Comparison of ENCODE assay signal across 24 cellular contexts in genomic region chr7:159036916-159037605, GRCh38.
DNase-seq lines count a peak whose midpoint lies in the region; ATAC-seq and TF ChIP-seq lines count a peak whose summit lies in the region.
"Had no signal": no experiment of that assay in that cellular context is flagged by ENCODE, and none has a peak within 500 bp of the region (broad histone marks: within the 10 kb centered on the region; RNA-seq: fewer than 3 reads in every experiment).

No MANE protein-coding gene starts in this region.

- no peaks in the 10 kb centered on the region for H3K4me1 ChIP-seq in H9 (ENCODE audit: insufficient read depth, low read length)
- H3K4me1 ChIP-seq: upper lobe of left lung had no signal

- no peak overlapping the region for H4K8ac ChIP-seq in H9 (replicated peaks; ENCODE audit: insufficient read length, low read depth, low read length)

- TF ChIP-seq CTCF in H9 (conservative IDR thresholded peaks at IDR 0.05): no peak
- TF ChIP-seq CTCF in osteocyte (IDR thresholded peaks at IDR 0.05): no peak

- no peak overlapping the region for H3K27ac ChIP-seq in H9 (ENCODE audit: insufficient read length, low read depth, low read length)
- H3K27ac ChIP-seq: C4-2B, coronary artery, gastroesophageal sphincter, psoas muscle, upper lobe of left lung had no signal

- peaks cover 3 to 6% of the 10 kb centered on the region in 2 experiments; a peak in 4 of 5 replicates for H3K9me3 Mint-ChIP-seq in H9
- no peaks in the 10 kb centered on the region for H3K9me3 Mint-ChIP-seq in osteocyte (ENCODE audit: unreplicated experiment)
- H3K9me3 Mint-ChIP-seq: activated CD4-positive, alpha-beta T cell treated with anti-CD3 and anti-CD28 coated beads, Interleukin-2, amount 10 ng/mL, durations not matched to agents 24 days and 14 days; activated naive CD8-positive, alpha-beta T cell treated with anti-CD3 and anti-CD28 coated beads, Interleukin-2, amount 10 ng/mL, durations not matched to agents 7 days and 5 days; activated T-cell treated with anti-CD3 and anti-CD28 coated beads, Interleukin-2, amount 50 U/mL, for 4 hours; natural killer cell had no signal

- no peak overlapping the region for H2BK120ac ChIP-seq in H9 (ENCODE audit: low read depth, low read length, poor library complexity, severe bottlenecking)

- H3K79me1 ChIP-seq in H9 (ENCODE audit: insufficient read depth, low read depth, low read length, poor library complexity, severe bottlenecking): no peaks in the 10 kb centered on the region

- H3K4me3 Mint-ChIP-seq in H9 (no peak overlapping the region), osteocyte (ENCODE audit: unreplicated experiment) (no peak overlapping the region)
- H3K4me3 Mint-ChIP-seq: activated CD4-positive, alpha-beta T cell treated with anti-CD3 and anti-CD28 coated beads, Interleukin-2, amount 10 ng/mL, durations not matched to agents 24 days and 14 days; activated naive CD8-positive, alpha-beta T cell treated with anti-CD3 and anti-CD28 coated beads, Interleukin-2, amount 10 ng/mL, durations not matched to agents 7 days and 5 days; activated T-cell treated with anti-CD3 and anti-CD28 coated beads, Interleukin-2, amount 50 U/mL, for 4 hours; brain; natural killer cell had no signal

- H3K9ac ChIP-seq in H9 (ENCODE audit: extremely low read depth, insufficient read length, low read length): no peak overlapping the region

- no peak overlapping the region for H3K23ac ChIP-seq in H9 (ENCODE audit: insufficient read length, low read depth, low read length)

- WGBS in H9 (ENCODE audit: extremely low coverage, insufficient read length, low lambda C conversion rate): no CpG with 5 or more reads among the region's 21 CpGs

- no peak overlapping the region for H4K5ac ChIP-seq in H9 (ENCODE audit: insufficient read length, low read depth, low read length)

- H3K9me3 ChIP-seq in H9 (ENCODE audit: control insufficient read depth, low read depth, low read length): no peaks in the 10 kb centered on the region
- H3K9me3 ChIP-seq: gastroesophageal sphincter, psoas muscle, upper lobe of left lung had no signal

- no peak for ATAC-seq in HG03139 (IDR thresholded peaks at IDR 0.05; ENCODE audit: unreplicated experiment)
- ATAC-seq: activated T-cell treated with anti-CD3 and anti-CD28 coated beads, Interleukin-2, amount 50 U/mL, for 4 hours; gastroesophageal sphincter; natural killer cell; Panc1; psoas muscle had no signal

- H2BK5ac ChIP-seq in H9 (ENCODE audit: insufficient read length, low read length): no peak overlapping the region

- H3K23me2 ChIP-seq in H9 (ENCODE audit: insufficient read length, low read depth, low read length, poor library complexity, severe bottlenecking): no peaks in the 10 kb centered on the region

- H2BK20ac ChIP-seq in H9 (ENCODE audit: low read depth, low read length, poor library complexity, severe bottlenecking): no peak overlapping the region

- no peak overlapping the region for H2AK5ac ChIP-seq in H9 (ENCODE audit: insufficient read length, low read length)

- H3T11ph ChIP-seq in H9 (ENCODE audit: low read length): no peak overlapping the region

- H3K14ac ChIP-seq in H9 (ENCODE audit: insufficient read depth, low read length): 0 out of 2 replicates have a peak overlapping the region, but pooled peaks have one; percentile 16

- no peak overlapping the region for H2AFZ ChIP-seq in H9 (ENCODE audit: low read length)

- H2BK15ac ChIP-seq in H9 (ENCODE audit: low read depth, low read length): no peak overlapping the region

- no peaks in the 10 kb centered on the region for H3K27me3 ChIP-seq in H9 (ENCODE audit: insufficient read depth, low read length)
- H3K27me3 ChIP-seq: gastroesophageal sphincter, upper lobe of left lung had no signal

- H3K4me1 Mint-ChIP-seq in H9 (peaks cover 2 to 24% of the 10 kb centered on the region in 2 experiments; a peak in 2 of 4 replicates), osteocyte (ENCODE audit: unreplicated experiment) (no peaks in the 10 kb centered on the region)
- H3K4me1 Mint-ChIP-seq: activated naive CD8-positive, alpha-beta T cell treated with anti-CD3 and anti-CD28 coated beads, Interleukin-2, amount 10 ng/mL, durations not matched to agents 7 days and 5 days; natural killer cell had no signal

- H3K56ac ChIP-seq in H9 (ENCODE audit: insufficient read length, low read depth, low read length): no peak overlapping the region

- no peaks in the 10 kb centered on the region for H4K20me1 ChIP-seq in H9 (ENCODE audit: control insufficient read depth, insufficient read depth, insufficient read length)

- H3K36me3 Mint-ChIP-seq in H9 (ENCODE audit: insufficient read depth in 1 of 3, low read depth in 3 of 3) (peaks cover 0 to 4% (median 0%) of the 10 kb centered on the region in 3 experiments; a peak in 3 of 7 replicates), osteocyte (ENCODE audit: unreplicated experiment) (no peaks in the 10 kb centered on the region)
- H3K36me3 Mint-ChIP-seq: activated naive CD8-positive, alpha-beta T cell treated with anti-CD3 and anti-CD28 coated beads, Interleukin-2, amount 10 ng/mL, durations not matched to agents 7 days and 5 days; natural killer cell had no signal

- H3K79me2 ChIP-seq in H9 (ENCODE audit: insufficient read depth, low read length): no peaks in the 10 kb centered on the region

- no peak overlapping the region for H3K27ac Mint-ChIP-seq in H9
- no peak overlapping the region for H3K27ac Mint-ChIP-seq in osteocyte (ENCODE audit: unreplicated experiment)
- H3K27ac Mint-ChIP-seq: activated CD4-positive, alpha-beta T cell treated with anti-CD3 and anti-CD28 coated beads, Interleukin-2, amount 10 ng/mL, durations not matched to agents 24 days and 14 days; activated naive CD8-positive, alpha-beta T cell treated with anti-CD3 and anti-CD28 coated beads, Interleukin-2, amount 10 ng/mL, durations not matched to agents 7 days and 5 days; brain; natural killer cell had no signal

- H3K18ac ChIP-seq in H9 (ENCODE audit: insufficient read length, low read depth, low read length): no peak overlapping the region

- H3K27me3 Mint-ChIP-seq in H9 (ENCODE audit: low read depth) (peaks cover 1% of the 10 kb centered on the region), osteocyte (ENCODE audit: unreplicated experiment) (no peaks in the 10 kb centered on the region)
- H3K27me3 Mint-ChIP-seq: activated CD4-positive, alpha-beta T cell treated with anti-CD3 and anti-CD28 coated beads, Interleukin-2, amount 10 ng/mL, durations not matched to agents 24 days and 14 days had no signal

- DNase-seq in NCI-H146 (lab: John Stamatoyannopoulos, UW): peak; percentile 26
- no peak for DNase-seq in NCI-H146 treated with DMSO at 0.1 percent for 48 hours (lab: John Stamatoyannopoulos, UW; ENCODE audit: unreplicated experiment)
- DNase-seq in H9: peak; percentile 53
- DNase-seq in ecto neural progenitor cell (ENCODE audit: low spot score): peak; percentile 44
- DNase-seq in osteocyte (ENCODE audit: extremely low spot score, unreplicated experiment): peak; percentile 76
- DNase-seq in hepatic stellate cell (ENCODE audit: low spot score): no peak
- DNase-seq in Kasumi-1 (lab: John Stamatoyannopoulos, UW): no peak
- DNase-seq: activated CD4-positive, alpha-beta T cell treated with anti-CD3 and anti-CD28 coated beads, Interleukin-2, amount 10 ng/mL, durations not matched to agents 24 days and 14 days; activated naive CD8-positive, alpha-beta T cell treated with anti-CD3 and anti-CD28 coated beads, Interleukin-2, amount 10 ng/mL, durations not matched to agents 7 days and 5 days; activated T-cell treated with anti-CD3 and anti-CD28 coated beads, Interleukin-2, amount 50 U/mL, for 4 hours; DMS 273 treated with DMSO at 0.1 percent for 48 hours; mammary epithelial cell; natural killer cell; NCI-H1694 treated with DMSO at 0.1 percent for 48 hours; NCI-H524; psoas muscle; stimulated activated naive CD4-positive, alpha-beta T cell treated with Interleukin-2 at 50 U/mL for 16 hours; upper lobe of left lung had no signal

- H2BK12ac ChIP-seq in H9 (ENCODE audit: insufficient read length, low read depth, low read length): no peak overlapping the region

- H3K4me2 ChIP-seq in H9 (ENCODE audit: insufficient read depth, insufficient read length, low read length): no peak overlapping the region

- H4K91ac ChIP-seq in H9 (ENCODE audit: insufficient read length, low read depth, low read length): no peak overlapping the region

- no peak overlapping the region for H3K4ac ChIP-seq in H9 (ENCODE audit: low read depth, low read length)

Comparison
In these comparisons a context has a peak if more than half of its experiments do, and no peak if none do; other contexts are left out.
1. DNase-seq: peak in NCI-H146 (single experiment), H9 (single experiment), ecto neural progenitor cell (single experiment) and osteocyte (single experiment); none in NCI-H146 treated with DMSO at 0.1 percent for 48 hours (single experiment), hepatic stellate cell (single experiment) and Kasumi-1 (0 of 2).